In the genomic region with DNA sequence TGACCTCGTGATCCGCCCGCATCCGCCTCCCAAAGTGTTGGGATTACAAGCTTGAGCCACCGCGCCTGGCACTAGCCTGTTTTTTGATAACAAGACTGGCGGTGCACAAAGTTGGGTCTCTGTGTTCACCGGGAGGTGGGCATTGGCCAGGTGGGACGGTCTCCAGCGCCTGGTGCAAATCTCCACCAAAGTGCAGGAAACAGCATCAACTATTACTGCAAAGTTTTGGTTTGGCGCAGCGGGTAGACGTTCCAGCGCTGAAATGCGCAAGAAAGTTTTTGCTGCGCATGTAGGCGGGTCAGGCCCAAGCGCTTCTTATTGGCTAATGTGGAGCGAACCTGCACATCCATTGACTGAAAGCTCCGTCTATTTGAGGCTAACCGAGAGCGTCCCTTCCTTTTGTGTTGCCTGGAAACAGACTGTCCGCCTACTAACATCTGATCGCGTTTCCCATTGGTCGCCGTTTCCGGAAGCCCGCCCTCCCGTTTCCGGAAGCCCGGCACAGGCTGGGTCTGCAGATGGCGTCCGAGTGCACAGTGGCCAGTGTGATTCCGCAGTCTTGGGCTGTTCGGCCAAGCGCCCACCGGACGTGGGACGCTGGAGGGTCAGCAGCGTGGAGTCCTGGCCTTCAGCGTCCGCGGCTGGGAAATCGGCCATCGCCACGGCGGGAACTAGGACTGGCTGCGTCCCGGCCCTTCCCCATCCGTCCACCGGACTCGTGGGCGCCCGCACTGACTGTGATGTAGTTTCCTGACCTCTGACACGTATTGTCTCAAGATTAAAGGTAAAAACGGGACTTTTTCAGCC, we compare ENCODE assay signal across 8 cellular contexts. TPM values are rescaled to one million over a fixed set of nuclear protein-coding genes. Genes with fewer than 3 reads are reported as not detected.
DNase-seq lines count a peak whose midpoint lies in the region; ATAC-seq and TF ChIP-seq lines count a peak whose summit lies in the region.

No MANE protein-coding gene starts in this region.

- H3K9me3 ChIP-seq in GM23248 (ENCODE audit: low read depth) = no peaks in the 10 kb centered on the region

- peak overlapping the region; percentile 91 for H3K4me3 Mint-ChIP-seq in activated T-helper 2 cell treated with anti-CD3 and anti-CD28 coated beads, Interferon-gamma antibody, Interleukin-2, Interleukin-4, amounts not matched to agents 10 μg/mL and 5 μg/mL and 100 μg/mL, durations not matched to agents 14 hours and 24 hours and 36 hours (ENCODE audit: low read depth)
- peak overlapping the region; percentile 98 for H3K4me3 Mint-ChIP-seq in natural killer cell

- H3K4me1 Mint-ChIP-seq in activated T-helper 2 cell treated with anti-CD3 and anti-CD28 coated beads, Interferon-gamma antibody, Interleukin-2, Interleukin-4, amounts not matched to agents 10 μg/mL and 5 μg/mL and 100 μg/mL, durations not matched to agents 14 hours and 24 hours and 36 hours (ENCODE audit: low read depth) = peaks cover 18% of the 10 kb centered on the region
- H3K4me1 Mint-ChIP-seq in natural killer cell = peaks cover 25 to 48% of the 10 kb centered on the region in 2 donors

- in situ Hi-C loops in GM23248 (cut with MboI) = no loop called here

- peak overlapping the region; percentile 100 for H2AFZ ChIP-seq in GM23248

- H3K36me3 Mint-ChIP-seq in activated T-helper 2 cell treated with anti-CD3 and anti-CD28 coated beads, Interferon-gamma antibody, Interleukin-2, Interleukin-4, amounts not matched to agents 10 μg/mL and 5 μg/mL and 100 μg/mL, durations not matched to agents 14 hours and 24 hours and 36 hours (ENCODE audit: low read depth) = peaks cover 39% of the 10 kb centered on the region
- H3K36me3 Mint-ChIP-seq in natural killer cell = no peaks in the 10 kb centered on the region

- H3K9me2 ChIP-seq in GM23248 (ENCODE audit: insufficient read depth) = no peaks in the 10 kb centered on the region

- H3K4me1 ChIP-seq in GM23248 (ENCODE audit: insufficient read depth) = peaks cover 6% of the 10 kb centered on the region

- H3K27ac ChIP-seq in GM23248 = peak overlapping the region; percentile 93

- peak; percentile 100 for DNase-seq in EH (ENCODE audit: low read depth)
- peak; percentile 99 for DNase-seq in GM23248
- peak; percentile 99 to 100 for DNase-seq in Kasumi-1 (lab: John Stamatoyannopoulos, UW)
- DNase-seq in RPMI7951 (ENCODE audit: low read depth) = peak; percentile 100
- peak; percentile 91 for DNase-seq in activated T-helper 2 cell treated with anti-CD3 and anti-CD28 coated beads, Interferon-gamma antibody, Interleukin-2, Interleukin-4, amounts not matched to agents 10 μg/mL and 5 μg/mL and 100 μg/mL, durations not matched to agents 14 hours and 24 hours and 36 hours (ENCODE audit: low spot score)
- peak; percentile 99 for DNase-seq in fibroblast of peridontal ligament (ENCODE audit: extremely low read depth)
- DNase-seq in natural killer cell = peak; percentile 95
- DNase-seq in stimulated activated naive CD4-positive, alpha-beta T cell treated with Interleukin-2 at 50 U/mL for 16 hours (lab: John Stamatoyannopoulos, UW) = peak; percentile 92

- H3K9me3 Mint-ChIP-seq in activated T-helper 2 cell treated with anti-CD3 and anti-CD28 coated beads, Interferon-gamma antibody, Interleukin-2, Interleukin-4, amounts not matched to agents 10 μg/mL and 5 μg/mL and 100 μg/mL, durations not matched to agents 14 hours and 24 hours and 36 hours = peaks cover 45% of the 10 kb centered on the region
- H3K9me3 Mint-ChIP-seq in natural killer cell = no peaks in the 10 kb centered on the region

- no peaks in the 10 kb centered on the region; the same call in 1 of the 2 replicates for H3K36me3 ChIP-seq in GM23248 (ENCODE audit: low read depth)

- no peaks in the 10 kb centered on the region for H3K27me3 Mint-ChIP-seq in activated T-helper 2 cell treated with anti-CD3 and anti-CD28 coated beads, Interferon-gamma antibody, Interleukin-2, Interleukin-4, amounts not matched to agents 10 μg/mL and 5 μg/mL and 100 μg/mL, durations not matched to agents 14 hours and 24 hours and 36 hours (ENCODE audit: low read depth)
- no peaks in the 10 kb centered on the region for H3K27me3 Mint-ChIP-seq in natural killer cell (ENCODE audit: low read depth in 2 of 2)

- H4K20me1 ChIP-seq in GM23248 (ENCODE audit: insufficient read depth) = no peaks in the 10 kb centered on the region

- H3K27me3 ChIP-seq in GM23248 (replicated peaks; ENCODE audit: insufficient read depth) = no peaks in the 10 kb centered on the region

- ATAC-seq in natural killer cell = peak; percentile 88 to 98 (median 94)

- no peaks in the 10 kb centered on the region for H3F3A ChIP-seq in GM23248 (ENCODE audit: insufficient read depth)

- H3K4me2 ChIP-seq in GM23248 (ENCODE audit: unreplicated experiment) = peak overlapping the region; percentile 100

- no peak for TF ChIP-seq CTCF in natural killer cell (IDR thresholded peaks at IDR 0.05)

- intact Hi-C loops in activated T-helper 2 cell treated with anti-CD3 and anti-CD28 coated beads, Interferon-gamma antibody, Interleukin-2, Interleukin-4, amounts not matched to agents 10 μg/mL and 5 μg/mL and 100 μg/mL, durations not matched to agents 14 hours and 24 hours and 36 hours (cut with micrococcal nuclease) = loop anchor here (1.0 kb wide), 4 partner anchors 54 to 467 kb away; a partner anchor contains a TSS
- intact Hi-C loops in natural killer cell (cut with micrococcal nuclease) = loop anchor here (1.0 to 10.0 kb wide), 7 partner anchors 17 to 1017 kb away; a partner anchor contains a TSS

- H3K9ac ChIP-seq in GM23248 = peak overlapping the region; percentile 89

- 0 to 1% methylated on average over 57 of the region's 57 CpGs for WGBS in GM23248 (ENCODE audit: low coverage in 1 of 2, low lambda C conversion rate in 2 of 2, missing lambda C conversion rate in 2 of 2), 2 experiments

- peak overlapping the region; percentile 89 for H3K27ac Mint-ChIP-seq in activated T-helper 2 cell treated with anti-CD3 and anti-CD28 coated beads, Interferon-gamma antibody, Interleukin-2, Interleukin-4, amounts not matched to agents 10 μg/mL and 5 μg/mL and 100 μg/mL, durations not matched to agents 14 hours and 24 hours and 36 hours
- H3K27ac Mint-ChIP-seq in natural killer cell = peak overlapping the region; percentile 96 to 98

- peaks cover 47% of the 10 kb centered on the region for H3K79me2 ChIP-seq in GM23248 (ENCODE audit: insufficient read depth)

- peak overlapping the region; percentile 86 for H3K4me3 ChIP-seq in GM23248

RNA-seq across cellular contexts. Expression of a gene that starts 53.3 kb away (rescaled TPM):
- 3.5 and 10.2 TPM in 2 replicates for total RNA-seq in GM23248 (2014; rRNA removed; shearing (Covaris generic))
- 2.4 and 2.9 TPM in 2 replicates for polyA plus RNA-seq in GM23248 (2016; fragmentation: Nextera tagmentation; extraction: Ambion mirVana)
- total RNA-seq in RPMI7951 (2014; rRNA removed; shearing (Covaris generic)) = 3.4 and 4.7 TPM in 2 replicates
- 3.2 TPM in 2 replicates for total RNA-seq in activated T-helper 2 cell treated with anti-CD3 and anti-CD28 coated beads, Interferon-gamma antibody, Interleukin-2, Interleukin-4, amounts not matched to agents 10 μg/mL and 5 μg/mL and 100 μg/mL, durations not matched to agents 14 hours and 24 hours and 36 hours
- 10 to 100 TPM in 2 of 3 donors, 1 to 10 TPM in 1; 9.9 to 14.0 (median 13.6) TPM for total RNA-seq in natural killer cell

Comparison
In these comparisons a context has a peak if more than half of its experiments do, and no peak if none do; other contexts are left out.
1. Peak in every context shown above with its lines: DNase-seq, ATAC-seq, H3K4me3 ChIP-seq and H3K27ac ChIP-seq.